Comparison of ENCODE assay signal across 25 cellular contexts in genomic region chr17:62180772-62181171, GRCh38.
"Had no signal": no experiment of that assay in that cellular context is flagged by ENCODE, and none has a peak within 500 bp of the region (broad histone marks: within the 10 kb centered on the region; RNA-seq: fewer than 3 reads in every experiment).

No MANE protein-coding gene starts in this region.

- H3K27ac ChIP-seq: HL-60, SJSA1, SK-N-MC had no signal

- H3K4me3 ChIP-seq: MG63, SJSA1, SK-N-MC had no signal

- FAIRE-seq: HTR-8/SVneo, RCC 7860 had no signal

- H3K36me3 ChIP-seq: MG63, SJSA1 had no signal

- H3K27me3 ChIP-seq: MG63, SJSA1 had no signal

- DNase-seq: Karpas-422, KG1, MG63, NCI-H1092, NCI-H1105 treated with DMSO at 0.1 percent for 48 hours, NCI-H1436, NCI-H187, NCI-H2029, NCI-H2081 treated with DMSO at 0.1 percent for 48 hours, NCI-H2171, NCI-H226, NCI-H446, NCI-H510A, NCI-H524 treated with DMSO at 0.1 percent for 48 hours, NCI-H69, NCI-H774, Right ventricle myocardium superior, RPMI8226, SIG-M5, T-helper 1 cell had no signal
